ENCODE assay signal across 12 cellular contexts in the genomic region with DNA sequence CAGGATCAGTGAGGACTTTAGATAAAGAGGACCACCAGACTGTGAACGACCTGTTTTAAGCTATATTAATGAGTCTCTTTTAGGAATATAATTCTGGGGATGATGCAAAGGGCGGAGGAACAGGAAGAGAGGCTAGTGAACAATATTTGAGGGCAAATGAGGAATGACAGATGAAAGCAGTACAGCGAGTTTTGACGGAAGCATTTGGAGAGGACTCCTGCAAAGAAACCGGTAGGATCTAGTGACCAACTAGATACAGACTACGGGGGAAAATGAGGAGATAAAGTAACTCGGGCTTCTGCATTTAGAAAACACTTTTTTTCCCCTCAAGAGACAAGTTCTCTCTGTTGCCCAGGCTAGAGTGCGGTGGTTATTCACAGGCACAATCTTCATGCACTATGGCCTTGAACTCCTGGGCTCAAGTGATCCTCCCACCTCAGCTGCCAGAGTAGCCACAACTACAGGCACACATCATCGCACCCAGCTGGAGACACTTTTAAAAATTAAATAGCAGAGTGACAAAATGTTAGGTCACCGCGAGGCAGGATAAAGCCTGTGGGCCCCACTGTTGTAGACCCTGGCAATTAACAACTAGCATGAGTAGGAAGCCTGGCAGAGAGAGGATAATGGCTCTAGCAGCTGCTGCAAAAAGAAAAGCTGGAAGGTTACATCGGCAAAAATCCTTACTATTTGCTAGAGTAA.
DNase-seq lines count a peak whose midpoint lies in the region; ATAC-seq and TF ChIP-seq lines count a peak whose summit lies in the region.
"Had no signal": no experiment of that assay in that cellular context is flagged by ENCODE, and none has a peak within 500 bp of the region (broad histone marks: within the 10 kb centered on the region; RNA-seq: fewer than 3 reads in every experiment).

No MANE protein-coding gene starts in this region.

- H3K4me3 ChIP-seq in fibroblast of the aortic adventitia (ENCODE audit: low read depth, low read length) (no peak overlapping the region), gastrocnemius medialis (no peak overlapping the region), neural progenitor cell (no peak overlapping the region)
- H3K4me3 ChIP-seq: uterus had no signal

- peaks cover 8% of the 10 kb centered on the region for H3K4me1 Mint-ChIP-seq in neural progenitor cell

- peaks cover 34% of the 10 kb centered on the region for H3K79me2 ChIP-seq in neural progenitor cell (ENCODE audit: low read depth)

- no peak for TF ChIP-seq POLR2A in gastrocnemius medialis (IDR thresholded peaks at IDR 0.05)

- H3K4me3 Mint-ChIP-seq in neural progenitor cell = no peak overlapping the region
- H3K4me3 Mint-ChIP-seq: H9 had no signal

- peak overlapping the region; percentile 16 to 61 (median 53) for H3K27ac ChIP-seq in gastrocnemius medialis
- H3K27ac ChIP-seq in neural progenitor cell = no peak overlapping the region
- H3K27ac ChIP-seq: HL-60, uterus had no signal

- peaks cover 1% of the 10 kb centered on the region for H3K9me3 Mint-ChIP-seq in neural progenitor cell
- H3K9me3 Mint-ChIP-seq: H9 had no signal

- H3K9me3 ChIP-seq in gastrocnemius medialis = no peaks in the 10 kb centered on the region
- no peaks in the 10 kb centered on the region for H3K9me3 ChIP-seq in neural progenitor cell (ENCODE audit: low read depth)
- H3K9me3 ChIP-seq: uterus had no signal

- H3K4me2 ChIP-seq in neural progenitor cell = no peak overlapping the region

- H3K4me1 ChIP-seq in gastrocnemius medialis (peaks cover 30 to 54% of the 10 kb centered on the region in 2 donors), neural progenitor cell (peaks cover 17% of the 10 kb centered on the region)
- H3K4me1 ChIP-seq: uterus had no signal

- H3F3A ChIP-seq in neural progenitor cell (ENCODE audit: low read depth) = no peaks in the 10 kb centered on the region

- in situ Hi-C loops in gastrocnemius medialis (cut with MboI; ENCODE audit: low sequenced_read_pairs in 4 of 4) = no loop called here

- no peak overlapping the region for H3K9ac ChIP-seq in neural progenitor cell

- DNase-seq in NCI-H2227 (lab: John Stamatoyannopoulos, UW; ENCODE audit: unreplicated experiment) = peak; percentile 82
- peak; percentile 34 for DNase-seq in fibroblast of the aortic adventitia (ENCODE audit: low read depth)
- no peak for DNase-seq in gastrocnemius medialis
- DNase-seq in neural progenitor cell (ENCODE audit: low spot score) = no peak
- DNase-seq in AG08396 (ENCODE audit: low spot score) = no peak
- DNase-seq in medulla oblongata (ENCODE audit: extremely low spot score) = no peak
- DNase-seq: H9, NCI-H1694 treated with DMSO at 0.1 percent for 48 hours, uterus had no signal

- H3K36me3 ChIP-seq in gastrocnemius medialis (no peaks in the 10 kb centered on the region), neural progenitor cell (no peaks in the 10 kb centered on the region)
- H3K36me3 ChIP-seq: uterus had no signal

- TF ChIP-seq CTCF in fibroblast of the aortic adventitia (IDR thresholded peaks at IDR 0.05; ENCODE audit: insufficient read depth, low read length) = no peak
- TF ChIP-seq CTCF in gastrocnemius medialis (IDR thresholded peaks at IDR 0.05 in 4 of 5, conservative IDR thresholded peaks at IDR 0.05 in 1 of 5) = no peak
- no peak for TF ChIP-seq CTCF in neural progenitor cell (IDR thresholded peaks at IDR 0.05)

- ATAC-seq in GM21825 (IDR thresholded peaks at IDR 0.05; ENCODE audit: unreplicated experiment) (peak; percentile 54), gastrocnemius medialis (no peak), HG02885 (IDR thresholded peaks at IDR 0.05; ENCODE audit: poor library complexity, unreplicated experiment) (no peak)

- H4K20me1 ChIP-seq in neural progenitor cell (ENCODE audit: low read depth) = peaks cover 33% of the 10 kb centered on the region

- no peaks in the 10 kb centered on the region for H3K27me3 Mint-ChIP-seq in neural progenitor cell (ENCODE audit: insufficient read depth, low read depth)

- H3K27me3 ChIP-seq in gastrocnemius medialis (no peaks in the 10 kb centered on the region), neural progenitor cell (no peaks in the 10 kb centered on the region)
- H3K27me3 ChIP-seq: uterus had no signal

- H3K36me3 Mint-ChIP-seq in neural progenitor cell = peaks cover 10% of the 10 kb centered on the region

- no peak overlapping the region for H3K27ac Mint-ChIP-seq in neural progenitor cell
- H3K27ac Mint-ChIP-seq: H9 had no signal

- intact Hi-C loops in gastrocnemius medialis (cut with DNase I; ENCODE audit: low total_unique reads) = no loop called here

- H2AFZ ChIP-seq in neural progenitor cell (replicated peaks) = no peak overlapping the region

Comparison
In these comparisons a context has a peak if more than half of its experiments do, and no peak if none do; other contexts are left out.
1. DNase-seq: peak in NCI-H2227 (single experiment) and fibroblast of the aortic adventitia (single experiment); none in gastrocnemius medialis (0 of 2), neural progenitor cell (single experiment), AG08396 (single experiment) and medulla oblongata (single experiment).